Comparison of ENCODE assay signal across 5 cellular contexts in the genomic region with DNA sequence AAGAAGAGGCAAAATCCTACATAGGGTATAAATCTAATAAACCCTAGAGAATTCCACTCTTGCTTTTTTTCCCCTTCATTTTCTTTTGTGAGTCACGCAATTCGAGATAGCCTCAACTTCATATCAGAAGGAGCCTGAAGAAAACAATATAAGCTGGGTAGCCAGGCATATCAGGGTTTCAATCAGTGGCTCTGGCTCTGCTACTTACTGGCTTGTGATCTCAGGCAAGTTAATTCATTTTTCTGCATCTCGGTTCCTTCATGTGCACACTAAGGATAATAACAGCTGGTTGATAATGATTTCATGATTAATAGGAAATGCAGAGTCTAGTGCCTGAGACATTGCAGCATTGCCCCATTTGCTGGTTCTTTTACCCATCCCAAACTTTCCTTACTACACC.
"Had no signal": no experiment of that assay in that cellular context is flagged by ENCODE, and none has a peak within 500 bp of the region (broad histone marks: within the 10 kb centered on the region; RNA-seq: fewer than 3 reads in every experiment).

No MANE protein-coding gene starts in this region.

- H3K4me1 ChIP-seq: HAP-1 had no signal

- H2AFZ ChIP-seq: GM23338 had no signal

- H3K4me2 ChIP-seq: GM23338 had no signal

- H3K4me3 ChIP-seq: GM23338, HAP-1 had no signal

- H3K9me3 ChIP-seq: HAP-1 had no signal

- H3K36me3 ChIP-seq: HAP-1 had no signal

- H3K27ac ChIP-seq: HL-60 had no signal

- DNase-seq: HFFc6, KBM-7 had no signal
